Comparison of ENCODE assay signal across 24 cellular contexts in genomic region chr5:169814522-169814921, GRCh38.
"Had no signal": no experiment of that assay in that cellular context is flagged by ENCODE, and none has a peak within 500 bp of the region (broad histone marks: within the 10 kb centered on the region; RNA-seq: fewer than 3 reads in every experiment).

No MANE protein-coding gene starts in this region.

- H3K4me3 ChIP-seq: esophagus muscularis mucosa, heart left ventricle, left ventricle myocardium inferior, lower lobe of right lung, prostate gland, skin epidermis, testis, transverse colon had no signal

- H3K9ac ChIP-seq: parathyroid adenoma had no signal

- H3K9me3 ChIP-seq: esophagus muscularis mucosa, lower lobe of right lung, prostate gland, testis, transverse colon had no signal

- H3K36me3 ChIP-seq: esophagus muscularis mucosa, left ventricle myocardium inferior, prostate gland, transverse colon had no signal

- ATAC-seq: effector memory CD8-positive, alpha-beta T cell; heart left ventricle; left cardiac atrium; lower lobe of right lung; natural killer cell treated with Interleukin-12 subunit alpha and Interleukin-12 subunit beta and Interleukin-15 and Interleukin-18, amount 100 ng/mL, for 72 hours; sciatic nerve; stimulated activated naive B cell treated with anti-CD40 and anti-IgM and Interleukin-4, amounts not matched to agents 10 μg/mL and 1 μg/mL and 100 μg/mL, for 72 hours; stimulated activated naive CD8-positive, alpha-beta T cell treated with anti-CD3 and anti-CD28 coated beads, Interleukin-15, amount 100 ng/mL, for 72 hours had no signal

- H3K27ac Mint-ChIP-seq: effector memory CD8-positive, alpha-beta T cell; immature natural killer cell; memory B cell; natural killer cell treated with Interleukin-12 subunit alpha and Interleukin-12 subunit beta and Interleukin-15 and Interleukin-18, amount 100 ng/mL, for 72 hours; stimulated activated naive CD8-positive, alpha-beta T cell treated with anti-CD3 and anti-CD28 coated beads, Interleukin-15, amount 100 ng/mL, for 72 hours had no signal

- H3K4me3 Mint-ChIP-seq: central memory CD8-positive, alpha-beta T cell; effector memory CD8-positive, alpha-beta T cell; immature natural killer cell; memory B cell; natural killer cell treated with Interleukin-12 subunit alpha and Interleukin-12 subunit beta and Interleukin-15 and Interleukin-18, amount 100 ng/mL, for 72 hours; stimulated activated naive B cell treated with anti-CD40 and anti-IgM and Interleukin-4, amounts not matched to agents 10 μg/mL and 1 μg/mL and 100 μg/mL, for 72 hours; stimulated activated naive CD8-positive, alpha-beta T cell treated with anti-CD3 and anti-CD28 coated beads, Interleukin-15, amount 100 ng/mL, for 72 hours had no signal

- H3K27me3 ChIP-seq: testis, transverse colon had no signal

- H3K27me3 Mint-ChIP-seq: central memory CD8-positive, alpha-beta T cell; effector memory CD8-positive, alpha-beta T cell; memory B cell; natural killer cell treated with Interleukin-12 subunit alpha and Interleukin-12 subunit beta and Interleukin-15 and Interleukin-18, amount 100 ng/mL, for 72 hours; stimulated activated naive B cell treated with anti-CD40 and anti-IgM and Interleukin-4, amounts not matched to agents 10 μg/mL and 1 μg/mL and 100 μg/mL, for 72 hours; stimulated activated naive CD8-positive, alpha-beta T cell treated with anti-CD3 and anti-CD28 coated beads, Interleukin-15, amount 100 ng/mL, for 72 hours had no signal

- H2AFZ ChIP-seq: parathyroid adenoma had no signal

- H3K4me1 Mint-ChIP-seq: stimulated activated naive CD8-positive, alpha-beta T cell treated with anti-CD3 and anti-CD28 coated beads, Interleukin-15, amount 100 ng/mL, for 72 hours had no signal

- H3K4me1 ChIP-seq: esophagus muscularis mucosa, left ventricle myocardium inferior, lower lobe of right lung, parathyroid adenoma, prostate gland, testis, transverse colon had no signal

- H3K27ac ChIP-seq: epithelial cell of prostate, esophagus muscularis mucosa, heart left ventricle, left ventricle myocardium inferior, lower lobe of right lung, parathyroid adenoma, prostate gland, skin epidermis, testis, transverse colon had no signal

- DNase-seq: effector memory CD8-positive, alpha-beta T cell; heart left ventricle; immature natural killer cell; kidney; left cardiac atrium; left ventricle myocardium inferior; lower lobe of right lung; midbrain; occipital lobe; stimulated activated CD4-positive, alpha-beta T cell treated with anti-CD3 and anti-CD28 coated beads, Interleukin-2, amount 100 ng/mL, for 24 hours; stimulated activated CD4-positive, alpha-beta T cell treated with anti-CD3 and anti-CD28 coated beads, Interleukin-4, amount 100 ng/mL, for 4 hours; stimulated activated naive B cell treated with anti-CD40 and anti-IgM and Interleukin-4, amounts not matched to agents 10 μg/mL and 1 μg/mL and 100 μg/mL, for 72 hours; stimulated activated naive CD8-positive, alpha-beta T cell treated with anti-CD3 and anti-CD28 coated beads, Interleukin-15, amount 100 ng/mL, for 72 hours; testis; transverse colon had no signal
